ENCODE assay signal across 22 cellular contexts in genomic region chr4:157776930-157777329, GRCh38.
"Had no signal": no experiment of that assay in that cellular context is flagged by ENCODE, and none has a peak within 500 bp of the region (broad histone marks: within the 10 kb centered on the region; RNA-seq: fewer than 3 reads in every experiment).

No MANE protein-coding gene starts in this region.

- H3K4me2 ChIP-seq: KMS-11 had no signal

- H3K36me3 Mint-ChIP-seq: IgD-negative memory B cell had no signal

- H3K9me3 ChIP-seq: SJSA1 had no signal

- DNase-seq: MV-4-11, NCI-H1048, NCI-H1105, NCI-H1436 treated with DMSO at 0.1 percent for 48 hours, NCI-H1694, NCI-H187 treated with DMSO at 0.1 percent for 48 hours, NCI-H2029 treated with DMSO at 0.1 percent for 48 hours, NCI-H2171, NCI-H226, NCI-H510A, NCI-H524 treated with DMSO at 0.1 percent for 48 hours, NCI-H774, Right ventricle myocardium superior, RPMI8226, SIG-M5, SW 1271 had no signal

- H3K27me3 ChIP-seq: SJSA1 had no signal

- H3K36me3 ChIP-seq: SJSA1 had no signal

- H3K27me3 Mint-ChIP-seq: IgD-negative memory B cell had no signal

- H3K27ac Mint-ChIP-seq: IgD-negative memory B cell had no signal

- H3K27ac ChIP-seq: KMS-11, SJSA1, SK-N-MC had no signal

- H3K4me3 ChIP-seq: K562, SJSA1, SK-N-MC had no signal

- FAIRE-seq: K562, RCC 7860 had no signal

- H3K4me3 Mint-ChIP-seq: IgD-negative memory B cell had no signal

- H3K9ac ChIP-seq: KMS-11 had no signal

- H3K4me1 Mint-ChIP-seq: IgD-negative memory B cell had no signal

- H3K4me1 ChIP-seq: SJSA1 had no signal
